In genomic region chr3:186798239-186798638, GRCh38 we compare ENCODE assay signal across 21 cellular contexts. TPM values are rescaled to one million over a fixed set of nuclear protein-coding genes. Genes with fewer than 3 reads are reported as not detected.
DNase-seq lines count a peak whose midpoint lies in the region; ATAC-seq and TF ChIP-seq lines count a peak whose summit lies in the region.
"Had no signal": no experiment of that assay in that cellular context is flagged by ENCODE, and none has a peak within 500 bp of the region (broad histone marks: within the 10 kb centered on the region; RNA-seq: fewer than 3 reads in every experiment).

No MANE protein-coding gene starts in this region.

- H3K27me3 ChIP-seq in transverse colon, result no peaks in the 10 kb centered on the region

- H3K4me3 ChIP-seq in transverse colon, result no peak overlapping the region
- H3K4me3 ChIP-seq: GM23338, K562 had no signal

- peaks cover 49% of the 10 kb centered on the region for H3K4me1 Mint-ChIP-seq in activated CD4-positive, alpha-beta T cell treated with anti-CD3 and anti-CD28 coated beads, Interleukin-2, amount 10 ng/mL, durations not matched to agents 7 days and 5 days
- H3K4me1 Mint-ChIP-seq in stimulated activated naive CD8-positive, alpha-beta T cell treated with anti-CD3 and anti-CD28 coated beads, Interleukin-15, amount 100 ng/mL, for 72 hours, result peaks cover 40% of the 10 kb centered on the region
- H3K4me1 Mint-ChIP-seq: GM23338 had no signal

- no peak for TF ChIP-seq EP300 in transverse colon (IDR thresholded peaks at IDR 0.05; ENCODE audit: low read depth)

- no peaks in the 10 kb centered on the region for H3K4me1 ChIP-seq in transverse colon
- H3K4me1 ChIP-seq: Caco-2 had no signal

- POLR2A ChIA-PET in activated CD4-positive, alpha-beta T cell treated with anti-CD3 and anti-CD28 coated beads, Interleukin-2, amount 10 ng/mL, durations not matched to agents 7 days and 5 days (lab: Charles Lee), result interaction anchor here (1.1 kb wide), 1 partner anchor 11 kb away, joined by 5 read pairs; no protein-coding TSS in a partner anchor

- TF ChIP-seq POLR2A in transverse colon (IDR thresholded peaks at IDR 0.05), result no peak

- no peak overlapping the region for H3K4me3 Mint-ChIP-seq in activated CD4-positive, alpha-beta T cell treated with anti-CD3 and anti-CD28 coated beads, Interleukin-2, amount 10 ng/mL, durations not matched to agents 7 days and 5 days
- no peak overlapping the region for H3K4me3 Mint-ChIP-seq in stimulated activated naive CD8-positive, alpha-beta T cell treated with anti-CD3 and anti-CD28 coated beads, Interleukin-15, amount 100 ng/mL, for 72 hours
- H3K4me3 Mint-ChIP-seq: GM23338 had no signal

- TF ChIP-seq CTCF in transverse colon (IDR thresholded peaks at IDR 0.05), result no peak

- H3K27me3 Mint-ChIP-seq in activated CD4-positive, alpha-beta T cell treated with anti-CD3 and anti-CD28 coated beads, Interleukin-2, amount 10 ng/mL, durations not matched to agents 7 days and 5 days, result no peaks in the 10 kb centered on the region
- H3K27me3 Mint-ChIP-seq in stimulated activated naive CD8-positive, alpha-beta T cell treated with anti-CD3 and anti-CD28 coated beads, Interleukin-15, amount 100 ng/mL, for 72 hours, result no peaks in the 10 kb centered on the region

- no peak overlapping the region for H3K27ac ChIP-seq in transverse colon
- H3K27ac ChIP-seq: C4-2B, HL-60, RWPE1 had no signal

- peaks cover 69% of the 10 kb centered on the region for H3K36me3 Mint-ChIP-seq in activated CD4-positive, alpha-beta T cell treated with anti-CD3 and anti-CD28 coated beads, Interleukin-2, amount 10 ng/mL, durations not matched to agents 7 days and 5 days (ENCODE audit: low read depth)

- WGBS in transverse colon (ENCODE audit: low coverage in 1 of 2), 2 donors, result 85 to 87% methylated on average over 2 of the region's 2 CpGs

- no peak for DNase-seq in activated CD4-positive, alpha-beta T cell treated with anti-CD3 and anti-CD28 coated beads, Interleukin-2, amount 10 ng/mL, durations not matched to agents 7 days and 5 days
- no peak for DNase-seq in activated CD4-positive, alpha-beta T cell treated with anti-CD3 and anti-CD28 coated beads for 48 hours
- no peak for DNase-seq in stimulated activated naive CD8-positive, alpha-beta T cell treated with anti-CD3 and anti-CD28 coated beads, Interleukin-15, amount 100 ng/mL, for 72 hours
- DNase-seq in stimulated activated naive CD8-positive, alpha-beta T cell treated with anti-CD3 and anti-CD28 coated beads, Interleukin-15, Interleukin-2, amounts not matched to agents 100 U/mL and 50 U/mL, for 24 hours, result no peak
- DNase-seq in dermis blood vessel endothelial cell (peak; percentile 26), transverse colon (no peak), D341Med (ENCODE audit: low spot score) (no peak)
- DNase-seq: Caco-2, NCI-H1048, NCI-H146, NCI-H2107, NCI-H345, NCI-H526 treated with DMSO at 0.1 percent for 48 hours had no signal

- intact Hi-C loops in transverse colon (cut with DNase I; ENCODE audit: low total_unique reads), result no loop called here

- no peaks in the 10 kb centered on the region for H3K9me3 Mint-ChIP-seq in activated CD4-positive, alpha-beta T cell treated with anti-CD3 and anti-CD28 coated beads, Interleukin-2, amount 10 ng/mL, durations not matched to agents 7 days and 5 days
- no peaks in the 10 kb centered on the region for H3K9me3 Mint-ChIP-seq in stimulated activated naive CD8-positive, alpha-beta T cell treated with anti-CD3 and anti-CD28 coated beads, Interleukin-15, amount 100 ng/mL, for 72 hours
- H3K9me3 Mint-ChIP-seq: GM23338 had no signal

- H3K9me3 ChIP-seq in transverse colon, result no peaks in the 10 kb centered on the region
- H3K9me3 ChIP-seq: Caco-2 had no signal

- peaks cover 0 to 22% (median 3%) of the 10 kb centered on the region in 4 donors for H3K36me3 ChIP-seq in transverse colon

- CTCF ChIA-PET in activated CD4-positive, alpha-beta T cell treated with anti-CD3 and anti-CD28 coated beads, Interleukin-2, amount 10 ng/mL, durations not matched to agents 7 days and 5 days (lab: Charles Lee), result interaction anchor here (0.6 to 1.7 kb wide), 3 partner anchors 15 to 381 kb away, joined by 3 to 5 read pairs (median 3); partner anchors contain the start of gene EIF4A2

- peak; percentile 61 for ATAC-seq in stimulated activated naive CD8-positive, alpha-beta T cell treated with anti-CD3 and anti-CD28 coated beads, Interleukin-15, amount 100 ng/mL, for 72 hours
- ATAC-seq in stimulated activated naive CD8-positive, alpha-beta T cell treated with anti-CD3 and anti-CD28 coated beads, Interleukin-15, Interleukin-2, amounts not matched to agents 100 U/mL and 50 U/mL, for 24 hours, result no peak
- no peak for ATAC-seq in GM19452 (IDR thresholded peaks at IDR 0.05; ENCODE audit: unreplicated experiment)
- ATAC-seq: GM23338, K562 had no signal

- in situ Hi-C loops in transverse colon (cut with MboI; ENCODE audit: low pct_ligation_motif_present in 1 of 4, low pct_unique_long_range_greater_than_20kb in 1 of 4, low sequenced_read_pairs in 3 of 4), result loop anchor here in 1 of 4 donors (25.0 kb wide), 1 partner anchor 686 kb away; the partner anchor contains the start of gene ETV5

- peak overlapping the region; percentile 17 for H3K27ac Mint-ChIP-seq in activated CD4-positive, alpha-beta T cell treated with anti-CD3 and anti-CD28 coated beads, Interleukin-2, amount 10 ng/mL, durations not matched to agents 7 days and 5 days
- H3K27ac Mint-ChIP-seq in stimulated activated naive CD8-positive, alpha-beta T cell treated with anti-CD3 and anti-CD28 coated beads, Interleukin-15, amount 100 ng/mL, for 72 hours, result no peak overlapping the region
- H3K27ac Mint-ChIP-seq: GM23338 had no signal

RNA-seq across cellular contexts. Expression of gene RFC4, which starts 8.0 kb away (rescaled TPM):
- 100 to 1,000 TPM in 1 of 2 experiments, 10 to 100 TPM in 1; 85.5 to 105 TPM for total RNA-seq in activated CD4-positive, alpha-beta T cell treated with anti-CD3 and anti-CD28 coated beads, Interleukin-2, amount 10 ng/mL, durations not matched to agents 7 days and 5 days
- 27.9 and 32.0 TPM in 2 replicates for total RNA-seq in dermis blood vessel endothelial cell
- total RNA-seq in transverse colon, result 100 to 1,000 TPM in 1 of 4 donors, 10 to 100 TPM in 1, 1 to 10 TPM in 1, not detected in 1; 7.2 to 226 (median 10.5) TPM

RNA-seq across cellular contexts. Expression of gene EIF4A2, which starts 14.9 kb away (rescaled TPM):
- total RNA-seq in activated CD4-positive, alpha-beta T cell treated with anti-CD3 and anti-CD28 coated beads, Interleukin-2, amount 10 ng/mL, durations not matched to agents 7 days and 5 days, result 100 to 1,000 TPM; 351 to 383 TPM
- total RNA-seq in dermis blood vessel endothelial cell (564 and 1,344 TPM in 2 replicates), transverse colon (100 to 1,000 TPM; 146 to 550 (median 353) TPM)

RNA-seq across cellular contexts. Expression of gene ADIPOQ, which starts 44.3 kb away (rescaled TPM):
- not detected for total RNA-seq in activated CD4-positive, alpha-beta T cell treated with anti-CD3 and anti-CD28 coated beads, Interleukin-2, amount 10 ng/mL, durations not matched to agents 7 days and 5 days
- total RNA-seq in dermis blood vessel endothelial cell (not detected in 2 replicates), transverse colon (10 to 100 TPM in 1 of 4 donors, 1 to 10 TPM in 2, not detected in 1; 4.6 to 11.7 (median 7.5) TPM)
- total RNA-seq: A172, Caco-2, G401, GM23338, K562 had no signal
